Comparison of ENCODE assay signal across 1 cellular context in the genomic region with DNA sequence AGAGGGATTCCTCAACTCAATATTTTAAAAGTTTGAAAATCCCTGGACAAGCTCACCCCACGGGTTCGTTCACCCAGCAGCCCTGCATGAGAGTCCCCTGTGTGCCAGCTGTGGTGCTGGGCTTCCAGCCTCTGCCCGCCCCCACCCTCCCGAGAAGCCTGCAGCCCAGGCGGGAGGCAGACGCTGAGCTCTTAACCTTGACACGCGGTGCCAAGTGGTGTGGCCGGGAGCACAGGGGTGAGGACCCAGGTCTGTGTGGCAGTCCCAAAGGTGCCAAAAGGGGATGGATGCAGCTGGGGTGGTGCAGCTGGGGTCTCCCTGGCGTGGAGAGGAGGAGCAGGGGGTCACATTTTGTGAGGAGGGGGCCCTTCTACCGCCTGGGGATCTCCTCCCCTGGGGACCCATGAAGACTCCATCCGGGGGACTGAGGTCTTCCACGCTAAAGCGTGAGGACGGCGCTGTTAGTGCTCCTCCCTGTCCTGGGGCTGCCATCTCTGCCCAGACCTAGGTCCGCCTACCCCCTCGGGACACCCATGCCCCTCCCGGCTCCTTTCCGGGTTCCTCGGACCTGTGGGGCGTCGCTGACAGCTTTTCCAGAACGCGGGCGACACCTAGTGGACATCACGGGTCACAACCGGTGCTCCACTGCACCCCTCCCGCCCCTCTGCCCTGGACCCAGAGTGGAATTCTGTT.
TF ChIP-seq lines count a peak whose summit lies in the region.

No MANE protein-coding gene starts in this region.

TF ChIP-seq in K562, 482 proteins besides CTCF, POLR2A, EP300 and RAD21 (continues in another document):
- TF ChIP-seq FOXP1 (CRISPR knock-in tag; IDR thresholded peaks at IDR 0.05) (no peak), E2F6 (IDR thresholded peaks at IDR 0.05; ENCODE audit: borderline replicate concordance in 1 of 2, extremely low read depth in 1 of 2, insufficient read depth in 1 of 2, insufficient read length in 1 of 2, low read depth in 1 of 2, low read length in 1 of 2, poor library complexity in 1 of 2, severe bottlenecking in 1 of 2) (peak in 1 of 2 experiments; percentile 60), MAZ (CRISPR knock-in tag; conservative IDR thresholded peaks at IDR 0.05 in 1 of 2, IDR thresholded peaks at IDR 0.05 in 1 of 2) (peak; percentile 85 to 94), ETV5 (CRISPR knock-in tag; IDR thresholded peaks at IDR 0.05; ENCODE audit: low read depth) (0 out of 2 replicates have a peak, but pooled peaks have one; percentile 64), YY1 (IDR thresholded peaks at IDR 0.05; ENCODE audit: borderline replicate concordance in 1 of 3, control insufficient read depth in 1 of 3, extremely low read depth in 1 of 3, insufficient read depth in 3 of 3, insufficient read length in 1 of 3, insufficient replicate concordance in 2 of 3, low read depth in 1 of 3, low read length in 2 of 3) (peak in 1 of 3 experiments; percentile 36), POLR2G (IDR thresholded peaks at IDR 0.05; ENCODE audit: low read depth, low read length) (peak; percentile 57), ELF1 (tag; IDR thresholded peaks at IDR 0.05) (peak; percentile 59), GATAD2A (IDR thresholded peaks at IDR 0.05) (peak; percentile 16; the same call in 1 of the 2 replicates), NR2C2 (CRISPR knock-in tag; IDR thresholded peaks at IDR 0.05) (0 out of 2 replicates have a peak, but pooled peaks have one; percentile 48), NR2C2 (tag; IDR thresholded peaks at IDR 0.05) (no peak), CTBP1 (IDR thresholded peaks at IDR 0.05; ENCODE audit: borderline replicate concordance) (peak; percentile 54), NONO (IDR thresholded peaks at IDR 0.05; ENCODE audit: low read depth in 2 of 2, low read length in 1 of 2) (0 out of 4 replicates have a peak, but pooled peaks of 1 of the 2 experiments have one; percentile 55), HMGN3 (IDR thresholded peaks at IDR 0.05; ENCODE audit: borderline replicate concordance, extremely low read depth, insufficient read length, low read depth, low read length) (peak; percentile 26), SOX6 (IDR thresholded peaks at IDR 0.05) (peak; percentile 8; the same call in 1 of the 2 replicates), GABPB1 (CRISPR knock-in tag; IDR thresholded peaks at IDR 0.05) (no peak), ZBTB7A (IDR thresholded peaks at IDR 0.05; ENCODE audit: borderline replicate concordance, control insufficient read depth, low read depth, low read length) (peak; percentile 46; the same call in 1 of the 2 replicates), ARID2 (IDR thresholded peaks at IDR 0.05) (peak; percentile 70; the same call in 1 of the 2 replicates), RCOR1 (IDR thresholded peaks at IDR 0.05; ENCODE audit: borderline replicate concordance in 1 of 2, low read depth in 2 of 2, low read length in 2 of 2) (0 out of 4 replicates have a peak, but pooled peaks of 1 of the 2 experiments have one; percentile 16), ZFPM2 (CRISPR knock-in tag; IDR thresholded peaks at IDR 0.05) (no peak), ATF1 (CRISPR knock-in tag; IDR thresholded peaks at IDR 0.05) (no peak), ATF1 (tag; IDR thresholded peaks at IDR 0.05) (0 out of 2 replicates have a peak, but pooled peaks have one; percentile 21), SETDB1 (IDR thresholded peaks at IDR 0.05; ENCODE audit: low read length) (no peak), L3MBTL2 (IDR thresholded peaks at IDR 0.05) (0 out of 2 replicates have a peak, but pooled peaks have one; percentile 34), MAFK (IDR thresholded peaks at IDR 0.05; ENCODE audit: low read length) (no peak), MAX (CRISPR knock-in tag; IDR thresholded peaks at IDR 0.05) (0 out of 2 replicates have a peak, but pooled peaks have one; percentile 40), VEZF1 (CRISPR knock-in tag; IDR thresholded peaks at IDR 0.05) (peak; percentile 86), ZNF707 (CRISPR knock-in tag; conservative IDR thresholded peaks at IDR 0.05) (no peak), JUND (IDR thresholded peaks at IDR 0.05; ENCODE audit: borderline replicate concordance, low read depth, low read length) (peak; percentile 30; the same call in 1 of the 2 replicates), JUND (tag; IDR thresholded peaks at IDR 0.05; ENCODE audit: borderline replicate concordance, low read depth, low read length) (no peak), DEAF1 (CRISPR knock-in tag; IDR thresholded peaks at IDR 0.05) (peak; percentile 84), CC2D1A (IDR thresholded peaks at IDR 0.05) (peak; percentile 87; the same call in 1 of the 2 replicates), CREM (IDR thresholded peaks at IDR 0.05; ENCODE audit: low read depth) (peak; percentile 56), SMC3 (conservative IDR thresholded peaks at IDR 0.05; ENCODE audit: insufficient read depth, low read depth, low read length) (peak; percentile 98), ZNF143 (CRISPR knock-in tag; IDR thresholded peaks at IDR 0.05) (0 out of 2 replicates have a peak, but pooled peaks have one; percentile 13), RB1 (IDR thresholded peaks at IDR 0.05; ENCODE audit: low read depth) (peak; percentile 85; the same call in 1 of the 2 replicates), TEAD1 (CRISPR knock-in tag; IDR thresholded peaks at IDR 0.05) (peak in 1 of 2 experiments; percentile 49; a peak in 1 of 4 replicates), STAG1 (CRISPR knock-in tag; IDR thresholded peaks at IDR 0.05; ENCODE audit: borderline replicate concordance) (peak; percentile 89; the same call in 1 of the 2 replicates), RBFOX2 (IDR thresholded peaks at IDR 0.05; ENCODE audit: low read depth, low read length) (peak; percentile 59)
- TF ChIP-seq, protein P1, sequence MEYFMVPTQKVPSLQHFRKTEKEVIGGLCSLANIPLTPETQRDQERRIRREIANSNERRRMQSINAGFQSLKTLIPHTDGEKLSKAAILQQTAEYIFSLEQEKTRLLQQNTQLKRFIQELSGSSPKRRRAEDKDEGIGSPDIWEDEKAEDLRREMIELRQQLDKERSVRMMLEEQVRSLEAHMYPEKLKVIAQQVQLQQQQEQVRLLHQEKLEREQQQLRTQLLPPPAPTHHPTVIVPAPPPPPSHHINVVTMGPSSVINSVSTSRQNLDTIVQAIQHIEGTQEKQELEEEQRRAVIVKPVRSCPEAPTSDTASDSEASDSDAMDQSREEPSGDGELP (CRISPR knock-in tag; IDR thresholded peaks at IDR 0.05; ENCODE audit: borderline replicate concordance) = peak; percentile 47; the same call in 1 of the 2 replicates
- TF ChIP-seq, protein P2, sequence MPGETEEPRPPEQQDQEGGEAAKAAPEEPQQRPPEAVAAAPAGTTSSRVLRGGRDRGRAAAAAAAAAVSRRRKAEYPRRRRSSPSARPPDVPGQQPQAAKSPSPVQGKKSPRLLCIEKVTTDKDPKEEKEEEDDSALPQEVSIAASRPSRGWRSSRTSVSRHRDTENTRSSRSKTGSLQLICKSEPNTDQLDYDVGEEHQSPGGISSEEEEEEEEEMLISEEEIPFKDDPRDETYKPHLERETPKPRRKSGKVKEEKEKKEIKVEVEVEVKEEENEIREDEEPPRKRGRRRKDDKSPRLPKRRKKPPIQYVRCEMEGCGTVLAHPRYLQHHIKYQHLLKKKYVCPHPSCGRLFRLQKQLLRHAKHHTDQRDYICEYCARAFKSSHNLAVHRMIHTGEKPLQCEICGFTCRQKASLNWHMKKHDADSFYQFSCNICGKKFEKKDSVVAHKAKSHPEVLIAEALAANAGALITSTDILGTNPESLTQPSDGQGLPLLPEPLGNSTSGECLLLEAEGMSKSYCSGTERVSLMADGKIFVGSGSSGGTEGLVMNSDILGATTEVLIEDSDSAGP (CRISPR knock-in tag; IDR thresholded peaks at IDR 0.05) = 0 out of 2 replicates have a peak, but pooled peaks have one; percentile 60
- TF ChIP-seq, protein P3, sequence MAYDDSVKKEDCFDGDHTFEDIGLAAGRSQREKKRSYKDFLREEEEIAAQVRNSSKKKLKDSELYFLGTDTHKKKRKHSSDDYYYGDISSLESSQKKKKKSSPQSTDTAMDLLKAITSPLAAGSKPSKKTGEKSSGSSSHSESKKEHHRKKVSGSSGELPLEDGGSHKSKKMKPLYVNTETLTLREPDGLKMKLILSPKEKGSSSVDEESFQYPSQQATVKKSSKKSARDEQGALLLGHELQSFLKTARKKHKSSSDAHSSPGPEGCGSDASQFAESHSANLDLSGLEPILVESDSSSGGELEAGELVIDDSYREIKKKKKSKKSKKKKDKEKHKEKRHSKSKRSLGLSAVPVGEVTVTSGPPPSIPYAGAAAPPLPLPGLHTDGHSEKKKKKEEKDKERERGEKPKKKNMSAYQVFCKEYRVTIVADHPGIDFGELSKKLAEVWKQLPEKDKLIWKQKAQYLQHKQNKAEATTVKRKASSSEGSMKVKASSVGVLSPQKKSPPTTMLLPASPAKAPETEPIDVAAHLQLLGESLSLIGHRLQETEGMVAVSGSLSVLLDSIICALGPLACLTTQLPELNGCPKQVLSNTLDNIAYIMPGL (CRISPR knock-in tag; IDR thresholded peaks at IDR 0.05) = 0 out of 2 replicates have a peak, but pooled peaks have one; percentile 63
- TF ChIP-seq, protein P4, sequence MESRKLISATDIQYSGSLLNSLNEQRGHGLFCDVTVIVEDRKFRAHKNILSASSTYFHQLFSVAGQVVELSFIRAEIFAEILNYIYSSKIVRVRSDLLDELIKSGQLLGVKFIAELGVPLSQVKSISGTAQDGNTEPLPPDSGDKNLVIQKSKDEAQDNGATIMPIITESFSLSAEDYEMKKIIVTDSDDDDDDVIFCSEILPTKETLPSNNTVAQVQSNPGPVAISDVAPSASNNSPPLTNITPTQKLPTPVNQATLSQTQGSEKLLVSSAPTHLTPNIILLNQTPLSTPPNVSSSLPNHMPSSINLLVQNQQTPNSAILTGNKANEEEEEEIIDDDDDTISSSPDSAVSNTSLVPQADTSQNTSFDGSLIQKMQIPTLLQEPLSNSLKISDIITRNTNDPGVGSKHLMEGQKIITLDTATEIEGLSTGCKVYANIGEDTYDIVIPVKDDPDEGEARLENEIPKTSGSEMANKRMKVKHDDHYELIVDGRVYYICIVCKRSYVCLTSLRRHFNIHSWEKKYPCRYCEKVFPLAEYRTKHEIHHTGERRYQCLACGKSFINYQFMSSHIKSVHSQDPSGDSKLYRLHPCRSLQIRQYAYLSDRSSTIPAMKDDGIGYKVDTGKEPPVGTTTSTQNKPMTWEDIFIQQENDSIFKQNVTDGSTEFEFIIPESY (CRISPR knock-in tag; IDR thresholded peaks at IDR 0.05) = no peak
- TF ChIP-seq, protein P5, sequence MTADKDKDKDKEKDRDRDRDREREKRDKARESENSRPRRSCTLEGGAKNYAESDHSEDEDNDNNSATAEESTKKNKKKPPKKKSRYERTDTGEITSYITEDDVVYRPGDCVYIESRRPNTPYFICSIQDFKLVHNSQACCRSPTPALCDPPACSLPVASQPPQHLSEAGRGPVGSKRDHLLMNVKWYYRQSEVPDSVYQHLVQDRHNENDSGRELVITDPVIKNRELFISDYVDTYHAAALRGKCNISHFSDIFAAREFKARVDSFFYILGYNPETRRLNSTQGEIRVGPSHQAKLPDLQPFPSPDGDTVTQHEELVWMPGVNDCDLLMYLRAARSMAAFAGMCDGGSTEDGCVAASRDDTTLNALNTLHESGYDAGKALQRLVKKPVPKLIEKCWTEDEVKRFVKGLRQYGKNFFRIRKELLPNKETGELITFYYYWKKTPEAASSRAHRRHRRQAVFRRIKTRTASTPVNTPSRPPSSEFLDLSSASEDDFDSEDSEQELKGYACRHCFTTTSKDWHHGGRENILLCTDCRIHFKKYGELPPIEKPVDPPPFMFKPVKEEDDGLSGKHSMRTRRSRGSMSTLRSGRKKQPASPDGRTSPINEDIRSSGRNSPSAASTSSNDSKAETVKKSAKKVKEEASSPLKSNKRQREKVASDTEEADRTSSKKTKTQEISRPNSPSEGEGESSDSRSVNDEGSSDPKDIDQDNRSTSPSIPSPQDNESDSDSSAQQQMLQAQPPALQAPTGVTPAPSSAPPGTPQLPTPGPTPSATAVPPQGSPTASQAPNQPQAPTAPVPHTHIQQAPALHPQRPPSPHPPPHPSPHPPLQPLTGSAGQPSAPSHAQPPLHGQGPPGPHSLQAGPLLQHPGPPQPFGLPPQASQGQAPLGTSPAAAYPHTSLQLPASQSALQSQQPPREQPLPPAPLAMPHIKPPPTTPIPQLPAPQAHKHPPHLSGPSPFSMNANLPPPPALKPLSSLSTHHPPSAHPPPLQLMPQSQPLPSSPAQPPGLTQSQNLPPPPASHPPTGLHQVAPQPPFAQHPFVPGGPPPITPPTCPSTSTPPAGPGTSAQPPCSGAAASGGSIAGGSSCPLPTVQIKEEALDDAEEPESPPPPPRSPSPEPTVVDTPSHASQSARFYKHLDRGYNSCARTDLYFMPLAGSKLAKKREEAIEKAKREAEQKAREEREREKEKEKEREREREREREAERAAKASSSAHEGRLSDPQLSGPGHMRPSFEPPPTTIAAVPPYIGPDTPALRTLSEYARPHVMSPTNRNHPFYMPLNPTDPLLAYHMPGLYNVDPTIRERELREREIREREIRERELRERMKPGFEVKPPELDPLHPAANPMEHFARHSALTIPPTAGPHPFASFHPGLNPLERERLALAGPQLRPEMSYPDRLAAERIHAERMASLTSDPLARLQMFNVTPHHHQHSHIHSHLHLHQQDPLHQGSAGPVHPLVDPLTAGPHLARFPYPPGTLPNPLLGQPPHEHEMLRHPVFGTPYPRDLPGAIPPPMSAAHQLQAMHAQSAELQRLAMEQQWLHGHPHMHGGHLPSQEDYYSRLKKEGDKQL (CRISPR knock-in tag; IDR thresholded peaks at IDR 0.05; ENCODE audit: borderline replicate concordance) = no peak
